1 cellular context compared by ENCODE assay signal in the genomic region with DNA sequence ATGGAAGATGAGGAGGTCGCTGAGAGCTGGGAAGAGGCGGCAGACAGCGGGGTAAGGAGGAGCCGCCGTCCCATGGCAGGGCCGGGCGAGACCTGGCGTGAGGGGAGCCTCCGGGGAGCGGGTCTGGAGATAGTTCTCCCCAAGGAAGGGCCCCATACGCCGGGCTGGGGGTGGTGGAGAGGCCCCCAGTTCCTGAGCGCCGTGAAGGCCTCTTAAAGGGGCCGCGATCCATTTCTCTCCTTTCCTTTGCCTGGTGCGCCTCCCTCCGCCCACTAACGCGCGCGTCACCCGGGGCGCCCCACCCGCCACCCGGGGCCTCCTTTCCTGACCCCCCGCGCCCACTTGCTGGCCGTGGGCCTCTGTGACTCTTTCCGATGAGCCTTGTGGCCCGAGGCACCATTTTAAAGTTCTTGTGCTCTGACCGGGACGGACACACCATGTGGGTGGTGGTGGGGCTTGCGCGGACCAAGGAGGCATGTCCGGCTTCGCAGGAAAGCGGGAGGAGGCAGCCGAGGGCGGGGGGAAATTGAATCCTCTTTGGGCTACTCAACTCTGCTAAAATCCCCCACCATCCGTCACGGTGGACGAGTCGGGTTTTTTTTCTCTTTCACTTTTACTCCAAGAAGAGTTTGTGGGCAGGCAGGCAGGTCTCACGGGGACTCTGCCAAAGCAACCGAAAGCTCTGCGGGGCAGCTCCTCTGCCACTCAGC.
TF ChIP-seq lines count a peak whose summit lies in the region.

No MANE protein-coding gene starts in this region.

TF ChIP-seq in HepG2, 621 proteins besides CTCF, POLR2A, EP300 and RAD21 (continued from another document and continues in another):
- TF ChIP-seq, protein P1, sequence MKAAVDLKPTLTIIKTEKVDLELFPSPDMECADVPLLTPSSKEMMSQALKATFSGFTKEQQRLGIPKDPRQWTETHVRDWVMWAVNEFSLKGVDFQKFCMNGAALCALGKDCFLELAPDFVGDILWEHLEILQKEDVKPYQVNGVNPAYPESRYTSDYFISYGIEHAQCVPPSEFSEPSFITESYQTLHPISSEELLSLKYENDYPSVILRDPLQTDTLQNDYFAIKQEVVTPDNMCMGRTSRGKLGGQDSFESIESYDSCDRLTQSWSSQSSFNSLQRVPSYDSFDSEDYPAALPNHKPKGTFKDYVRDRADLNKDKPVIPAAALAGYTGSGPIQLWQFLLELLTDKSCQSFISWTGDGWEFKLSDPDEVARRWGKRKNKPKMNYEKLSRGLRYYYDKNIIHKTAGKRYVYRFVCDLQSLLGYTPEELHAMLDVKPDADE (CRISPR knock-in tag; IDR thresholded peaks at IDR 0.05): no peak
- TF ChIP-seq ZNF3 (CRISPR knock-in tag; IDR thresholded peaks at IDR 0.05): no peak
- TF ChIP-seq, protein P2, sequence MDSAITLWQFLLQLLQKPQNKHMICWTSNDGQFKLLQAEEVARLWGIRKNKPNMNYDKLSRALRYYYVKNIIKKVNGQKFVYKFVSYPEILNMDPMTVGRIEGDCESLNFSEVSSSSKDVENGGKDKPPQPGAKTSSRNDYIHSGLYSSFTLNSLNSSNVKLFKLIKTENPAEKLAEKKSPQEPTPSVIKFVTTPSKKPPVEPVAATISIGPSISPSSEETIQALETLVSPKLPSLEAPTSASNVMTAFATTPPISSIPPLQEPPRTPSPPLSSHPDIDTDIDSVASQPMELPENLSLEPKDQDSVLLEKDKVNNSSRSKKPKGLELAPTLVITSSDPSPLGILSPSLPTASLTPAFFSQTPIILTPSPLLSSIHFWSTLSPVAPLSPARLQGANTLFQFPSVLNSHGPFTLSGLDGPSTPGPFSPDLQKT (CRISPR knock-in tag; IDR thresholded peaks at IDR 0.05; ENCODE audit: borderline replicate concordance): no peak
- TF ChIP-seq ZFYVE20 (CRISPR knock-in tag; IDR thresholded peaks at IDR 0.05; ENCODE audit: borderline replicate concordance, low read depth): no peak
- TF ChIP-seq, protein P3, sequence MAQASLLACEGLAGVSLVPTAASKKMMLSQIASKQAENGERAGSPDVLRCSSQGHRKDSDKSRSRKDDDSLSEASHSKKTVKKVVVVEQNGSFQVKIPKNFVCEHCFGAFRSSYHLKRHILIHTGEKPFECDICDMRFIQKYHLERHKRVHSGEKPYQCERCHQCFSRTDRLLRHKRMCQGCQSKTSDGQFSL (CRISPR knock-in tag; IDR thresholded peaks at IDR 0.05): peak; percentile 75; the same call in 1 of the 2 replicates
- TF ChIP-seq ZNF17 (CRISPR knock-in tag; IDR thresholded peaks at IDR 0.05): no peak
- TF ChIP-seq ZNF441 (CRISPR knock-in tag; IDR thresholded peaks at IDR 0.05; ENCODE audit: borderline replicate concordance): peak; percentile 44; the same call in 1 of the 2 replicates
- no peak for TF ChIP-seq TOE1 (CRISPR knock-in tag; IDR thresholded peaks at IDR 0.05)
- TF ChIP-seq, protein P4, sequence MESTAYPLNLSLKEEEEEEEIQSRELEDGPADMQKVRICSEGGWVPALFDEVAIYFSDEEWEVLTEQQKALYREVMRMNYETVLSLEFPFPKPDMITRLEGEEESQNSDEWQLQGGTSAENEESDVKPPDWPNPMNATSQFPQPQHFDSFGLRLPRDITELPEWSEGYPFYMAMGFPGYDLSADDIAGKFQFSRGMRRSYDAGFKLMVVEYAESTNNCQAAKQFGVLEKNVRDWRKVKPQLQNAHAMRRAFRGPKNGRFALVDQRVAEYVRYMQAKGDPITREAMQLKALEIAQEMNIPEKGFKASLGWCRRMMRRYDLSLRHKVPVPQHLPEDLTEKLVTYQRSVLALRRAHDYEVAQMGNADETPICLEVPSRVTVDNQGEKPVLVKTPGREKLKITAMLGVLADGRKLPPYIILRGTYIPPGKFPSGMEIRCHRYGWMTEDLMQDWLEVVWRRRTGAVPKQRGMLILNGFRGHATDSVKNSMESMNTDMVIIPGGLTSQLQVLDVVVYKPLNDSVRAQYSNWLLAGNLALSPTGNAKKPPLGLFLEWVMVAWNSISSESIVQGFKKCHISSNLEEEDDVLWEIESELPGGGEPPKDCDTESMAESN (CRISPR knock-in tag; conservative IDR thresholded peaks at IDR 0.05): no peak; the same call in 1 of the 2 replicates
- peak; percentile 78 for TF ChIP-seq YEATS2 (CRISPR knock-in tag; IDR thresholded peaks at IDR 0.05; ENCODE audit: borderline replicate concordance)
- TF ChIP-seq CENPT (CRISPR knock-in tag; IDR thresholded peaks at IDR 0.05; ENCODE audit: low read depth): no peak
- TF ChIP-seq ATRX (CRISPR knock-in tag; IDR thresholded peaks at IDR 0.05; ENCODE audit: borderline replicate concordance): no peak
- TF ChIP-seq ZFP41 (CRISPR knock-in tag; IDR thresholded peaks at IDR 0.05; ENCODE audit: borderline replicate concordance): no peak
- no peak for TF ChIP-seq PRPF4 (IDR thresholded peaks at IDR 0.05; ENCODE audit: low read depth, low read length, poor library complexity, severe bottlenecking)
- no peak for TF ChIP-seq NFRKB (IDR thresholded peaks at IDR 0.05)
- TF ChIP-seq ZNF549 (CRISPR knock-in tag; IDR thresholded peaks at IDR 0.05): no peak
- no peak for TF ChIP-seq HMGA1 (CRISPR knock-in tag; conservative IDR thresholded peaks at IDR 0.05)
- TF ChIP-seq CBX1 (IDR thresholded peaks at IDR 0.05; ENCODE audit: low read depth): peak; percentile 26
- no peak for TF ChIP-seq TSC22D2 (CRISPR knock-in tag; IDR thresholded peaks at IDR 0.05; ENCODE audit: borderline replicate concordance)
- TF ChIP-seq, protein P5, sequence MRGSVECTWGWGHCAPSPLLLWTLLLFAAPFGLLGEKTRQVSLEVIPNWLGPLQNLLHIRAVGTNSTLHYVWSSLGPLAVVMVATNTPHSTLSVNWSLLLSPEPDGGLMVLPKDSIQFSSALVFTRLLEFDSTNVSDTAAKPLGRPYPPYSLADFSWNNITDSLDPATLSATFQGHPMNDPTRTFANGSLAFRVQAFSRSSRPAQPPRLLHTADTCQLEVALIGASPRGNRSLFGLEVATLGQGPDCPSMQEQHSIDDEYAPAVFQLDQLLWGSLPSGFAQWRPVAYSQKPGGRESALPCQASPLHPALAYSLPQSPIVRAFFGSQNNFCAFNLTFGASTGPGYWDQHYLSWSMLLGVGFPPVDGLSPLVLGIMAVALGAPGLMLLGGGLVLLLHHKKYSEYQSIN (CRISPR knock-in tag; IDR thresholded peaks at IDR 0.05; ENCODE audit: borderline replicate concordance): no peak
- peak; percentile 40; the same call in 1 of the 2 replicates for TF ChIP-seq HIVEP1 (CRISPR knock-in tag; IDR thresholded peaks at IDR 0.05)
- no peak for TF ChIP-seq NONO (IDR thresholded peaks at IDR 0.05)
- TF ChIP-seq NONO (CRISPR knock-in tag; conservative IDR thresholded peaks at IDR 0.05): 0 out of 2 replicates have a peak, but pooled peaks have one; percentile 6
- TF ChIP-seq, protein P6, sequence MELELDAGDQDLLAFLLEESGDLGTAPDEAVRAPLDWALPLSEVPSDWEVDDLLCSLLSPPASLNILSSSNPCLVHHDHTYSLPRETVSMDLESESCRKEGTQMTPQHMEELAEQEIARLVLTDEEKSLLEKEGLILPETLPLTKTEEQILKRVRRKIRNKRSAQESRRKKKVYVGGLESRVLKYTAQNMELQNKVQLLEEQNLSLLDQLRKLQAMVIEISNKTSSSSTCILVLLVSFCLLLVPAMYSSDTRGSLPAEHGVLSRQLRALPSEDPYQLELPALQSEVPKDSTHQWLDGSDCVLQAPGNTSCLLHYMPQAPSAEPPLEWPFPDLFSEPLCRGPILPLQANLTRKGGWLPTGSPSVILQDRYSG (CRISPR knock-in tag; IDR thresholded peaks at IDR 0.05): peak; percentile 86; the same call in 1 of the 2 replicates
- no peak for TF ChIP-seq CBFB (CRISPR knock-in tag; IDR thresholded peaks at IDR 0.05)
- TF ChIP-seq, protein P7, sequence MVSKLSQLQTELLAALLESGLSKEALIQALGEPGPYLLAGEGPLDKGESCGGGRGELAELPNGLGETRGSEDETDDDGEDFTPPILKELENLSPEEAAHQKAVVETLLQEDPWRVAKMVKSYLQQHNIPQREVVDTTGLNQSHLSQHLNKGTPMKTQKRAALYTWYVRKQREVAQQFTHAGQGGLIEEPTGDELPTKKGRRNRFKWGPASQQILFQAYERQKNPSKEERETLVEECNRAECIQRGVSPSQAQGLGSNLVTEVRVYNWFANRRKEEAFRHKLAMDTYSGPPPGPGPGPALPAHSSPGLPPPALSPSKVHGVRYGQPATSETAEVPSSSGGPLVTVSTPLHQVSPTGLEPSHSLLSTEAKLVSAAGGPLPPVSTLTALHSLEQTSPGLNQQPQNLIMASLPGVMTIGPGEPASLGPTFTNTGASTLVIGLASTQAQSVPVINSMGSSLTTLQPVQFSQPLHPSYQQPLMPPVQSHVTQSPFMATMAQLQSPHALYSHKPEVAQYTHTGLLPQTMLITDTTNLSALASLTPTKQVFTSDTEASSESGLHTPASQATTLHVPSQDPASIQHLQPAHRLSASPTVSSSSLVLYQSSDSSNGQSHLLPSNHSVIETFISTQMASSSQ (IDR thresholded peaks at IDR 0.05; ENCODE audit: low read depth): no peak
- TF ChIP-seq, protein P7 (CRISPR knock-in tag; IDR thresholded peaks at IDR 0.05; ENCODE audit: borderline replicate concordance): no peak
- peak; percentile 64 for TF ChIP-seq IKZF4 (CRISPR knock-in tag; IDR thresholded peaks at IDR 0.05; ENCODE audit: borderline replicate concordance, low read depth, not compliant biosample characterization)
- TF ChIP-seq ZNF160 (CRISPR knock-in tag; IDR thresholded peaks at IDR 0.05): no peak
- no peak for TF ChIP-seq XRCC5 (optimal IDR thresholded peaks at IDR 0.05; ENCODE audit: low read length)
- TF ChIP-seq HOXD1 (CRISPR knock-in tag; IDR thresholded peaks at IDR 0.05): peak; percentile 71; the same call in 1 of the 2 replicates
- no peak for TF ChIP-seq CHCHD3 (CRISPR knock-in tag; IDR thresholded peaks at IDR 0.05)
- TF ChIP-seq ZNF205 (CRISPR knock-in tag; IDR thresholded peaks at IDR 0.05): peak; percentile 82; the same call in 1 of the 2 replicates
- TF ChIP-seq HNRNPL (IDR thresholded peaks at IDR 0.05; ENCODE audit: low read depth, low read length): 0 out of 2 replicates have a peak, but pooled peaks have one; percentile 26
- peak; percentile 64; the same call in 1 of the 2 replicates for TF ChIP-seq ZMAT3 (CRISPR knock-in tag; conservative IDR thresholded peaks at IDR 0.05)
- TF ChIP-seq NFYC (CRISPR knock-in tag; IDR thresholded peaks at IDR 0.05): no peak
- TF ChIP-seq ZSCAN20 (CRISPR knock-in tag; IDR thresholded peaks at IDR 0.05; ENCODE audit: borderline replicate concordance): no peak
- TF ChIP-seq, protein P8, sequence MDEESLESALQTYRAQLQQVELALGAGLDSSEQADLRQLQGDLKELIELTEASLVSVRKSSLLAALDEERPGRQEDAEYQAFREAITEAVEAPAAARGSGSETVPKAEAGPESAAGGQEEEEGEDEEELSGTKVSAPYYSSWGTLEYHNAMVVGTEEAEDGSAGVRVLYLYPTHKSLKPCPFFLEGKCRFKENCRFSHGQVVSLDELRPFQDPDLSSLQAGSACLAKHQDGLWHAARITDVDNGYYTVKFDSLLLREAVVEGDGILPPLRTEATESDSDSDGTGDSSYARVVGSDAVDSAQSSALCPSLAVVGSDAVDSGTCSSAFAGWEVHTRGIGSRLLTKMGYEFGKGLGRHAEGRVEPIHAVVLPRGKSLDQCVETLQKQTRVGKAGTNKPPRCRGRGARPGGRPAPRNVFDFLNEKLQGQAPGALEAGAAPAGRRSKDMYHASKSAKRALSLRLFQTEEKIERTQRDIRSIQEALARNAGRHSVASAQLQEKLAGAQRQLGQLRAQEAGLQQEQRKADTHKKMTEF (CRISPR knock-in tag; IDR thresholded peaks at IDR 0.05): peak; percentile 92
- TF ChIP-seq ATM (IDR thresholded peaks at IDR 0.05; ENCODE audit: borderline replicate concordance): no peak
- TF ChIP-seq ZNF282 (IDR thresholded peaks at IDR 0.05; ENCODE audit: partially characterized antibody): no peak
- 0 out of 2 replicates have a peak, but pooled peaks have one; percentile 25 for TF ChIP-seq ZBTB20 (CRISPR knock-in tag; IDR thresholded peaks at IDR 0.05; ENCODE audit: borderline replicate concordance, low read depth)
- TF ChIP-seq, protein P9, sequence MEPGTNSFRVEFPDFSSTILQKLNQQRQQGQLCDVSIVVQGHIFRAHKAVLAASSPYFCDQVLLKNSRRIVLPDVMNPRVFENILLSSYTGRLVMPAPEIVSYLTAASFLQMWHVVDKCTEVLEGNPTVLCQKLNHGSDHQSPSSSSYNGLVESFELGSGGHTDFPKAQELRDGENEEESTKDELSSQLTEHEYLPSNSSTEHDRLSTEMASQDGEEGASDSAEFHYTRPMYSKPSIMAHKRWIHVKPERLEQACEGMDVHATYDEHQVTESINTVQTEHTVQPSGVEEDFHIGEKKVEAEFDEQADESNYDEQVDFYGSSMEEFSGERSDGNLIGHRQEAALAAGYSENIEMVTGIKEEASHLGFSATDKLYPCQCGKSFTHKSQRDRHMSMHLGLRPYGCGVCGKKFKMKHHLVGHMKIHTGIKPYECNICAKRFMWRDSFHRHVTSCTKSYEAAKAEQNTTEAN (CRISPR knock-in tag; conservative IDR thresholded peaks at IDR 0.05): peak; percentile 84
- no peak for TF ChIP-seq TCF7L2 (IDR thresholded peaks at IDR 0.05; ENCODE audit: low read depth, low read length)
- peak; percentile 79 for TF ChIP-seq BORCS8-MEF2B (CRISPR knock-in tag; IDR thresholded peaks at IDR 0.05)
- peak; percentile 33 for TF ChIP-seq ZNF350 (CRISPR knock-in tag; IDR thresholded peaks at IDR 0.05; ENCODE audit: borderline replicate concordance, low read depth)
- no peak; the same call in 1 of the 2 replicates for TF ChIP-seq ZNF777 (CRISPR knock-in tag; IDR thresholded peaks at IDR 0.05)
- TF ChIP-seq THAP11 (CRISPR knock-in tag; IDR thresholded peaks at IDR 0.05): 0 out of 2 replicates have a peak, but pooled peaks have one; percentile 72
- TF ChIP-seq, protein P10, sequence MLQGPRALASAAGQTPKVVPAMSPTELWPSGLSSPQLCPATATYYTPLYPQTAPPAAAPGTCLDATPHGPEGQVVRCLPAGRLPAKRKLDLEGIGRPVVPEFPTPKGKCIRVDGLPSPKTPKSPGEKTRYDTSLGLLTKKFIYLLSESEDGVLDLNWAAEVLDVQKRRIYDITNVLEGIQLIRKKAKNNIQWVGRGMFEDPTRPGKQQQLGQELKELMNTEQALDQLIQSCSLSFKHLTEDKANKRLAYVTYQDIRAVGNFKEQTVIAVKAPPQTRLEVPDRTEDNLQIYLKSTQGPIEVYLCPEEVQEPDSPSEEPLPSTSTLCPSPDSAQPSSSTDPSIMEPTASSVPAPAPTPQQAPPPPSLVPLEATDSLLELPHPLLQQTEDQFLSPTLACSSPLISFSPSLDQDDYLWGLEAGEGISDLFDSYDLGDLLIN (CRISPR knock-in tag; IDR thresholded peaks at IDR 0.05; ENCODE audit: borderline replicate concordance): peak; percentile 62; the same call in 1 of the 2 replicates
